ENCODE assay signal across 28 cellular contexts in genomic region chr10:646118-646524, GRCh38. TPM values are rescaled to one million over a fixed set of nuclear protein-coding genes. Genes with fewer than 3 reads are reported as not detected.
A peak's percentile ranks its signal among the peaks of the same experiment; 100 is the strongest.
DNase-seq lines count a peak whose midpoint lies in the region; ATAC-seq and TF ChIP-seq lines count a peak whose summit lies in the region.
"Had no signal": no experiment of that assay in that cellular context is flagged by ENCODE, and none has a peak within 500 bp of the region (broad histone marks: within the 10 kb centered on the region; RNA-seq: fewer than 3 reads in every experiment).

No MANE protein-coding gene starts in this region.

- H3K4me1 Mint-ChIP-seq in natural killer cell treated with Interleukin-12 subunit alpha and Interleukin-12 subunit beta and Interleukin-15 and Interleukin-18, amount 100 ng/mL, for 72 hours (ENCODE audit: low read depth in 2 of 2) = no peaks in the 10 kb centered on the region
- H3K4me1 Mint-ChIP-seq in natural killer cell = no peaks in the 10 kb centered on the region
- H3K4me1 Mint-ChIP-seq: activated CD4-positive, alpha-beta T cell treated with anti-CD3 and anti-CD28 coated beads, Interleukin-2, amount 10 ng/mL, durations not matched to agents 24 days and 14 days; memory B cell; stimulated activated memory B cell treated with anti-CD40 and anti-IgM and Interleukin-4, amounts not matched to agents 10 μg/mL and 1 μg/mL and 100 μg/mL, for 72 hours had no signal

- peaks cover 7 to 14% of the 10 kb centered on the region in 2 donors for H3K9me3 ChIP-seq in neuronal stem cell (replicated peaks in 1 of 2; ENCODE audit: control insufficient read depth in 2 of 2, insufficient read depth in 1 of 2, low read depth in 1 of 2, low read length in 2 of 2)
- H3K9me3 ChIP-seq: prostate gland, SJCRH30 had no signal

- ATAC-seq in natural killer cell treated with Interleukin-12 subunit alpha and Interleukin-12 subunit beta and Interleukin-15 and Interleukin-18, amount 100 ng/mL, for 72 hours = no peak
- ATAC-seq in natural killer cell (no peak), foreskin keratinocyte (peak; percentile 33), HG02840 (IDR thresholded peaks at IDR 0.05; ENCODE audit: low FRiP score, unreplicated experiment) (no peak)
- ATAC-seq: activated naive CD4-positive, alpha-beta T cell treated with anti-CD3 and anti-CD28 coated beads, Interleukin-2, amount 50 U/mL, for 72 hours; stimulated activated memory B cell treated with anti-CD40 and anti-IgM and Interleukin-4, amounts not matched to agents 10 μg/mL and 1 μg/mL and 100 μg/mL, for 72 hours had no signal

- peak; percentile 53 for DNase-seq in natural killer cell treated with Interleukin-12 subunit alpha and Interleukin-12 subunit beta and Interleukin-15 and Interleukin-18, amount 100 ng/mL, for 72 hours (ENCODE audit: low spot score)
- no peak for DNase-seq in natural killer cell
- no peak for DNase-seq in foreskin keratinocyte
- no peak for DNase-seq in neuronal stem cell (ENCODE audit: low spot score)
- no peak for DNase-seq in stimulated activated CD8-positive, alpha-beta memory T cell treated with anti-CD3 and anti-CD28 coated beads, Interleukin-4, amount 100 ng/mL, for 48 hours
- DNase-seq in stimulated activated CD4-positive, alpha-beta T cell treated with anti-CD3 and anti-CD28 coated beads, Interleukin-4, amount 100 ng/mL, for 4 hours = no peak
- DNase-seq: activated CD4-positive, alpha-beta T cell treated with anti-CD3 and anti-CD28 coated beads, Interleukin-2, amount 10 ng/mL, durations not matched to agents 24 days and 14 days; AML-193; amygdala; CD4-positive, alpha-beta T cell; DMS 273 treated with DMSO at 0.1 percent for 48 hours; dorsolateral prefrontal cortex; hypothalamus; Kasumi-1; NCI-H1417; NCI-H2081; NCI-H2227 treated with DMSO at 0.1 percent for 48 hours; NCI-H526 treated with DMSO at 0.1 percent for 48 hours; nucleus accumbens; Peyer's patch; SJCRH30; stimulated activated CD4-positive, alpha-beta T cell treated with anti-CD3 and anti-CD28 coated beads, Interleukin-15, amount 100 ng/mL, for 24 hours; SW 1271 had no signal

- intact Hi-C loops in natural killer cell (cut with micrococcal nuclease) = no loop called here

- no peak overlapping the region for H3K9ac ChIP-seq in neuronal stem cell (ENCODE audit: low read depth, low read length, poor library complexity)

- H3K27me3 Mint-ChIP-seq in natural killer cell treated with Interleukin-12 subunit alpha and Interleukin-12 subunit beta and Interleukin-15 and Interleukin-18, amount 100 ng/mL, for 72 hours = peaks cover 3 to 7% of the 10 kb centered on the region in 2 donors
- peaks cover 6 to 9% of the 10 kb centered on the region in 2 donors for H3K27me3 Mint-ChIP-seq in natural killer cell (ENCODE audit: low read depth in 2 of 2)
- H3K27me3 Mint-ChIP-seq: activated CD4-positive, alpha-beta T cell treated with anti-CD3 and anti-CD28 coated beads, Interleukin-2, amount 10 ng/mL, durations not matched to agents 24 days and 14 days; CD4-positive, alpha-beta T cell had no signal

- H3K27me3 ChIP-seq in foreskin keratinocyte = no peaks in the 10 kb centered on the region
- no peaks in the 10 kb centered on the region for H3K27me3 ChIP-seq in neuronal stem cell (ENCODE audit: control insufficient read depth in 3 of 3, insufficient read depth in 3 of 3, low read depth in 1 of 3, low read length in 3 of 3)
- H3K27me3 ChIP-seq: dorsolateral prefrontal cortex, Peyer's patch, SJCRH30 had no signal

- H2BK5ac ChIP-seq in neuronal stem cell (ENCODE audit: low read length) = no peak overlapping the region

- peak overlapping the region; percentile 75 for H3K14ac ChIP-seq in neuronal stem cell (ENCODE audit: low read length)

- H2AK5ac ChIP-seq in neuronal stem cell (ENCODE audit: low read depth, low read length) = no peak overlapping the region

- H3K4me3 Mint-ChIP-seq in natural killer cell treated with Interleukin-12 subunit alpha and Interleukin-12 subunit beta and Interleukin-15 and Interleukin-18, amount 100 ng/mL, for 72 hours = no peak overlapping the region
- H3K4me3 Mint-ChIP-seq in natural killer cell = no peak overlapping the region
- H3K4me3 Mint-ChIP-seq: activated CD4-positive, alpha-beta T cell treated with anti-CD3 and anti-CD28 coated beads, Interleukin-2, amount 10 ng/mL, durations not matched to agents 24 days and 14 days; CD4-positive, alpha-beta T cell; memory B cell; stimulated activated memory B cell treated with anti-CD40 and anti-IgM and Interleukin-4, amounts not matched to agents 10 μg/mL and 1 μg/mL and 100 μg/mL, for 72 hours had no signal

- H4K91ac ChIP-seq in neuronal stem cell (ENCODE audit: low read depth, low read length, poor library complexity) = no peak overlapping the region

- no peak overlapping the region for H2AFZ ChIP-seq in neuronal stem cell (ENCODE audit: low read length)

- no peak for TF ChIP-seq CTCF in natural killer cell (IDR thresholded peaks at IDR 0.05)
- no peak for TF ChIP-seq CTCF in foreskin keratinocyte (conservative IDR thresholded peaks at IDR 0.05)

- no peak overlapping the region for H2BK120ac ChIP-seq in neuronal stem cell (ENCODE audit: low read depth, low read length)

- peaks cover 19% of the 10 kb centered on the region for H3K79me1 ChIP-seq in neuronal stem cell (ENCODE audit: low read depth, low read length)

- H3K4me3 ChIP-seq in neuronal stem cell (ENCODE audit: low read length in 2 of 2) = no peak overlapping the region
- H3K4me3 ChIP-seq: dorsolateral prefrontal cortex, Peyer's patch, prostate gland, SJCRH30 had no signal

- no peak overlapping the region for H3K18ac ChIP-seq in neuronal stem cell (ENCODE audit: low read length)

- no peak overlapping the region for H3K23ac ChIP-seq in neuronal stem cell (ENCODE audit: low read depth, low read length, poor library complexity)

- H3K4me1 ChIP-seq in foreskin keratinocyte = no peaks in the 10 kb centered on the region
- peaks cover 0 to 3% of the 10 kb centered on the region in 2 donors for H3K4me1 ChIP-seq in neuronal stem cell (ENCODE audit: control insufficient read depth in 2 of 2, insufficient read depth in 1 of 2, low read depth in 1 of 2, low read length in 2 of 2)
- H3K4me1 ChIP-seq: prostate gland, SJCRH30 had no signal

- H3K36me3 ChIP-seq in neuronal stem cell (replicated peaks in 1 of 2; ENCODE audit: control insufficient read depth in 2 of 2, insufficient read depth in 2 of 2, low read length in 2 of 2) = peaks cover 0 to 3% of the 10 kb centered on the region in 2 donors
- H3K36me3 ChIP-seq: Peyer's patch, prostate gland, SJCRH30 had no signal

- no peak overlapping the region for H3K4me2 ChIP-seq in neuronal stem cell (ENCODE audit: insufficient read depth, low read length, poor library complexity, severe bottlenecking)

- no peak overlapping the region for H4K8ac ChIP-seq in neuronal stem cell (ENCODE audit: low read depth, low read length)

- no peak overlapping the region for H2BK15ac ChIP-seq in neuronal stem cell (ENCODE audit: low read length)

- H3K36me3 Mint-ChIP-seq in natural killer cell treated with Interleukin-12 subunit alpha and Interleukin-12 subunit beta and Interleukin-15 and Interleukin-18, amount 100 ng/mL, for 72 hours = no peaks in the 10 kb centered on the region
- no peaks in the 10 kb centered on the region for H3K36me3 Mint-ChIP-seq in natural killer cell
- H3K36me3 Mint-ChIP-seq: activated naive CD4-positive, alpha-beta T cell treated with anti-CD3 and anti-CD28 coated beads, Interleukin-2, amount 50 U/mL, for 72 hours; memory B cell; stimulated activated memory B cell treated with anti-CD40 and anti-IgM and Interleukin-4, amounts not matched to agents 10 μg/mL and 1 μg/mL and 100 μg/mL, for 72 hours had no signal

- H3K4ac ChIP-seq in neuronal stem cell (ENCODE audit: low read length) = no peak overlapping the region

- H3K9me3 Mint-ChIP-seq in natural killer cell treated with Interleukin-12 subunit alpha and Interleukin-12 subunit beta and Interleukin-15 and Interleukin-18, amount 100 ng/mL, for 72 hours = no peaks in the 10 kb centered on the region
- H3K9me3 Mint-ChIP-seq in natural killer cell = peaks cover 0 to 3% of the 10 kb centered on the region in 2 donors
- H3K9me3 Mint-ChIP-seq: activated CD4-positive, alpha-beta T cell treated with anti-CD3 and anti-CD28 coated beads, Interleukin-2, amount 10 ng/mL, durations not matched to agents 24 days and 14 days; CD4-positive, alpha-beta T cell had no signal

- no peak overlapping the region for H3K27ac ChIP-seq in foreskin keratinocyte
- H3K27ac ChIP-seq in neuronal stem cell (replicated peaks; ENCODE audit: low read length) = no peak overlapping the region
- H3K27ac ChIP-seq: Peyer's patch, prostate gland, SJCRH30 had no signal

- no peak overlapping the region for H3K27ac Mint-ChIP-seq in natural killer cell treated with Interleukin-12 subunit alpha and Interleukin-12 subunit beta and Interleukin-15 and Interleukin-18, amount 100 ng/mL, for 72 hours
- H3K27ac Mint-ChIP-seq in natural killer cell = no peak overlapping the region
- H3K27ac Mint-ChIP-seq: activated CD4-positive, alpha-beta T cell treated with anti-CD3 and anti-CD28 coated beads, Interleukin-2, amount 10 ng/mL, durations not matched to agents 24 days and 14 days; activated naive CD4-positive, alpha-beta T cell treated with anti-CD3 and anti-CD28 coated beads, Interleukin-2, amount 50 U/mL, for 72 hours; CD4-positive, alpha-beta T cell; memory B cell; stimulated activated memory B cell treated with anti-CD40 and anti-IgM and Interleukin-4, amounts not matched to agents 10 μg/mL and 1 μg/mL and 100 μg/mL, for 72 hours had no signal

- WGBS in neuronal stem cell (ENCODE audit: extremely low coverage in 2 of 2, insufficient read length in 2 of 2, insufficient replicate concordance in 1 of 2), 2 donors = no CpG with 5 or more reads among the region's 14 CpGs

- no peak overlapping the region for H2BK12ac ChIP-seq in neuronal stem cell (ENCODE audit: low read length)

RNA-seq across cellular contexts. Expression of gene DIP2C, which starts 43.3 kb away (rescaled TPM):
- under 1 TPM; 0.57 to 0.98 TPM for total RNA-seq in natural killer cell treated with Interleukin-12 subunit alpha and Interleukin-12 subunit beta and Interleukin-15 and Interleukin-18, amount 100 ng/mL, for 72 hours
- 1 to 10 TPM; 1.5 to 5.8 (median 3.8) TPM for total RNA-seq in natural killer cell
- 4.7 and 5.0 TPM in 2 replicates for total RNA-seq in foreskin keratinocyte
- polyA plus RNA-seq in foreskin keratinocyte = 1.2 and 1.3 TPM in 2 replicates
- 8.1 TPM for polyA plus RNA-seq in neuronal stem cell (2013, experiment 1 of 2)
- 8.4 TPM for polyA plus RNA-seq in neuronal stem cell (2013, experiment 2 of 2)
